In genomic region chr6:157984686-157985225, GRCh38 we compare ENCODE assay signal across 9 cellular contexts. TPM values are rescaled to one million over a fixed set of nuclear protein-coding genes. Genes with fewer than 3 reads are reported as not detected.
DNase-seq lines count a peak whose midpoint lies in the region.
"Had no signal": no experiment of that assay in that cellular context is flagged by ENCODE, and none has a peak within 500 bp of the region (broad histone marks: within the 10 kb centered on the region; RNA-seq: fewer than 3 reads in every experiment).

No MANE protein-coding gene starts in this region.

- peak overlapping the region; percentile 82 for H3K27ac ChIP-seq in caudate nucleus (ENCODE audit: low read depth, low read length)
- H3K27ac ChIP-seq in rectal smooth muscle tissue (ENCODE audit: low read depth, low read length) = peak overlapping the region; percentile 6
- H3K27ac ChIP-seq: neutrophil had no signal

- H3K4me1 ChIP-seq in NT2/D1 (ENCODE audit: insufficient read depth, insufficient read length) (peaks cover 7% of the 10 kb centered on the region), rectal smooth muscle tissue (ENCODE audit: control insufficient read depth, insufficient read depth, low read length) (peaks cover 6% of the 10 kb centered on the region)

- DNase-seq in Daoy (ENCODE audit: low read depth) (peak; percentile 60), NT2/D1 (ENCODE audit: low read depth, low spot score) (no peak), caudate nucleus (lab: John Stamatoyannopoulos, UW) (no peak), NCI-H2081 treated with DMSO at 0.1 percent for 48 hours (lab: John Stamatoyannopoulos, UW) (no peak), ureter (ENCODE audit: low spot score) (no peak), SHP77 (lab: John Stamatoyannopoulos, UW) (no peak)
- DNase-seq: NCI-H1092 had no signal

- H3K36me3 ChIP-seq in NT2/D1 (ENCODE audit: insufficient read depth, insufficient read length, low read length) = peaks cover 3% of the 10 kb centered on the region
- H3K36me3 ChIP-seq in rectal smooth muscle tissue (ENCODE audit: control insufficient read depth, insufficient read depth, low read length) = no peaks in the 10 kb centered on the region
- H3K36me3 ChIP-seq: neutrophil had no signal

- H3K9ac ChIP-seq in NT2/D1 (ENCODE audit: insufficient read length, low read depth) (peak overlapping the region; percentile 21), rectal smooth muscle tissue (ENCODE audit: low read length) (no peak overlapping the region)

- no peaks in the 10 kb centered on the region for H3K9me3 ChIP-seq in NT2/D1 (ENCODE audit: insufficient read depth, low read length)
- H3K9me3 ChIP-seq: neutrophil had no signal

- H3K27me3 ChIP-seq in NT2/D1 (ENCODE audit: insufficient read depth, insufficient read length) (peaks cover 18% of the 10 kb centered on the region), rectal smooth muscle tissue (ENCODE audit: control insufficient read depth, insufficient read depth, low read length) (no peaks in the 10 kb centered on the region)

- H3K4me3 ChIP-seq in NT2/D1 (ENCODE audit: insufficient read length, low read depth) (no peak overlapping the region), rectal smooth muscle tissue (ENCODE audit: low read length) (no peak overlapping the region)

RNA-seq across cellular contexts. Expression of gene SYNJ2, which starts 3.1 kb away (rescaled TPM):
- total RNA-seq in Daoy (2014; rRNA removed; shearing (Covaris generic)) = 155 and 177 TPM in 2 replicates
- 23.6 TPM for total RNA-seq in ureter
